ENCODE assay signal across 8 cellular contexts in genomic region chr1:12229386-12229834, GRCh38. TPM values are rescaled to one million over a fixed set of nuclear protein-coding genes. Genes with fewer than 3 reads are reported as not detected.
DNase-seq lines count a peak whose midpoint lies in the region; ATAC-seq and TF ChIP-seq lines count a peak whose summit lies in the region.

No MANE protein-coding gene starts in this region.

- H3K27ac Mint-ChIP-seq in brain = peak overlapping the region in 3 of 5 experiments; percentile 55 to 82 (median 58)

- no peak overlapping the region for H2BK12ac ChIP-seq in neuronal stem cell (ENCODE audit: low read length)

- H3K9me3 Mint-ChIP-seq in brain = peaks cover 2 to 3% (median 2%) of the 10 kb centered on the region in 5 experiments

- peak overlapping the region; percentile 98; the same call in 1 of the 2 replicates for H3K27ac ChIP-seq in C4-2B
- no peak overlapping the region for H3K27ac ChIP-seq in neuronal stem cell (replicated peaks; ENCODE audit: low read length)
- no peak overlapping the region for H3K27ac ChIP-seq in effector memory CD4-positive, alpha-beta T cell (ENCODE audit: insufficient read depth, low read length, poor library complexity, severe bottlenecking)

- peak overlapping the region; percentile 71 for H3K14ac ChIP-seq in neuronal stem cell (ENCODE audit: low read length)

- no peak overlapping the region for H2BK15ac ChIP-seq in neuronal stem cell (ENCODE audit: low read length)

- H3K9ac ChIP-seq in neuronal stem cell (ENCODE audit: low read depth, low read length, poor library complexity) = no peak overlapping the region

- peaks cover 11% of the 10 kb centered on the region for H3K27me3 Mint-ChIP-seq in brain

- no peak overlapping the region for H2BK120ac ChIP-seq in neuronal stem cell (ENCODE audit: low read depth, low read length)

- H4K91ac ChIP-seq in neuronal stem cell (ENCODE audit: low read depth, low read length, poor library complexity) = no peak overlapping the region

- peak overlapping the region; percentile 38 for H3K18ac ChIP-seq in neuronal stem cell (ENCODE audit: low read length)

- H3K4me1 ChIP-seq in neuronal stem cell (ENCODE audit: control insufficient read depth in 2 of 2, insufficient read depth in 1 of 2, low read depth in 1 of 2, low read length in 2 of 2) = peaks cover 3 to 4% of the 10 kb centered on the region in 2 donors
- peaks cover 10% of the 10 kb centered on the region for H3K4me1 ChIP-seq in effector memory CD4-positive, alpha-beta T cell (ENCODE audit: control insufficient read depth, insufficient read depth, low read length, poor library complexity, severe bottlenecking)

- in situ Hi-C loops in GM13976 (cut with MboI; ENCODE audit: low sequenced_read_pairs, unreplicated experiment) = no loop called here

- H3K4me3 ChIP-seq in neuronal stem cell (ENCODE audit: low read length in 2 of 2) = peak overlapping the region in 1 of 2 donors; percentile 65
- no peak overlapping the region for H3K4me3 ChIP-seq in effector memory CD4-positive, alpha-beta T cell (ENCODE audit: insufficient read depth, low read depth, low read length, poor library complexity, severe bottlenecking)

- H3K9me3 ChIP-seq in neuronal stem cell (replicated peaks in 1 of 2; ENCODE audit: control insufficient read depth in 2 of 2, insufficient read depth in 1 of 2, low read depth in 1 of 2, low read length in 2 of 2) = no peaks in the 10 kb centered on the region
- no peaks in the 10 kb centered on the region for H3K9me3 ChIP-seq in effector memory CD4-positive, alpha-beta T cell (ENCODE audit: control insufficient read depth, low read length)

- H4K8ac ChIP-seq in neuronal stem cell (ENCODE audit: low read depth, low read length) = peak overlapping the region; percentile 98

- WGBS in neuronal stem cell (ENCODE audit: extremely low coverage in 2 of 2, insufficient read length in 2 of 2, insufficient replicate concordance in 1 of 2), 2 donors = no CpG with 5 or more reads among the region's 13 CpGs

- no peaks in the 10 kb centered on the region for H3K27me3 ChIP-seq in neuronal stem cell (ENCODE audit: control insufficient read depth in 3 of 3, insufficient read depth in 3 of 3, low read depth in 1 of 3, low read length in 3 of 3)
- H3K27me3 ChIP-seq in effector memory CD4-positive, alpha-beta T cell (replicated peaks; ENCODE audit: control insufficient read depth, insufficient read depth, low read length, poor library complexity, severe bottlenecking) = no peaks in the 10 kb centered on the region

- H2AFZ ChIP-seq in neuronal stem cell (ENCODE audit: low read length) = peak overlapping the region; percentile 93

- peak overlapping the region; percentile 65 for H3K23ac ChIP-seq in neuronal stem cell (ENCODE audit: low read depth, low read length, poor library complexity)

- no peak for TF ChIP-seq CTCF in C4-2B (conservative IDR thresholded peaks at IDR 0.05)
- TF ChIP-seq CTCF in brain (conservative IDR thresholded peaks at IDR 0.05) = no peak
- no peak for TF ChIP-seq CTCF in GM13976 (IDR thresholded peaks at IDR 0.05; ENCODE audit: borderline replicate concordance, control extremely low read depth, extremely low read depth, insufficient read depth, missing control alignments)

- peak; percentile 4 for ATAC-seq in HG03354 (IDR thresholded peaks at IDR 0.05; ENCODE audit: poor library complexity, severe bottlenecking, unreplicated experiment)

- no peak overlapping the region for H2BK5ac ChIP-seq in neuronal stem cell (ENCODE audit: low read length)

- peak overlapping the region; percentile 40 for H3K4me2 ChIP-seq in neuronal stem cell (ENCODE audit: insufficient read depth, low read length, poor library complexity, severe bottlenecking)

- no peak overlapping the region for H3K4ac ChIP-seq in neuronal stem cell (ENCODE audit: low read length)

- H2AK5ac ChIP-seq in neuronal stem cell (ENCODE audit: low read depth, low read length) = peak overlapping the region; percentile 28

- DNase-seq in neuronal stem cell (ENCODE audit: low spot score) (no peak), COLO668 (lab: John Stamatoyannopoulos, UW; ENCODE audit: unreplicated experiment) (no peak), GM13976 (ENCODE audit: low spot score) (no peak), HuH-7.5 (ENCODE audit: low spot score) (no peak)
- DNase-seq in effector memory CD4-positive, alpha-beta T cell = no peak

- peaks cover 8% of the 10 kb centered on the region for H3K79me1 ChIP-seq in neuronal stem cell (ENCODE audit: low read depth, low read length)

- H3K36me3 Mint-ChIP-seq in brain = peaks cover 5% of the 10 kb centered on the region

- H3K4me3 Mint-ChIP-seq in brain = peak overlapping the region; percentile 75 to 87 (median 81)

- H3K36me3 ChIP-seq in neuronal stem cell (replicated peaks in 1 of 2; ENCODE audit: control insufficient read depth in 2 of 2, insufficient read depth in 2 of 2, low read length in 2 of 2) = no peaks in the 10 kb centered on the region
- no peaks in the 10 kb centered on the region for H3K36me3 ChIP-seq in effector memory CD4-positive, alpha-beta T cell (ENCODE audit: control insufficient read depth, insufficient read depth, low read length)

- H3K4me1 Mint-ChIP-seq in brain = peaks cover 15% of the 10 kb centered on the region

RNA-seq across cellular contexts. Expression of gene VPS13D, which starts 0.4 kb away (rescaled TPM):
- polyA plus RNA-seq in brain (ENCODE audit: insufficient read depth, low read depth, low replicate concordance) = 16.7 TPM
- 4.5 TPM for polyA plus RNA-seq in neuronal stem cell (2013, experiment 1 of 2)
- 4.2 TPM for polyA plus RNA-seq in neuronal stem cell (2013, experiment 2 of 2)
